In genomic region chr7:73830872-73831655, GRCh38 we compare ENCODE assay signal across 10 cellular contexts. TPM values are rescaled to one million over a fixed set of nuclear protein-coding genes. Genes with fewer than 3 reads are reported as not detected.
DNase-seq lines count a peak whose midpoint lies in the region; ATAC-seq and TF ChIP-seq lines count a peak whose summit lies in the region.
"Had no signal": no experiment of that assay in that cellular context is flagged by ENCODE, and none has a peak within 500 bp of the region (broad histone marks: within the 10 kb centered on the region; RNA-seq: fewer than 3 reads in every experiment).

TSS of gene CLDN4 (plus strand) at chr7:73830996. CDS start at chr7:73831202, 206 bp downstream.

- H3K4me1 ChIP-seq in endodermal cell (ENCODE audit: control insufficient read depth, insufficient read depth, low read length) (peaks cover 3% of the 10 kb centered on the region), psoas muscle (peaks cover 10% of the 10 kb centered on the region)

- 91 to 93% methylated on average over 30 to 44 of the region's 44 CpGs for WGBS in endodermal cell (ENCODE audit: insufficient coverage in 1 of 2, insufficient read length in 1 of 2), 2 experiments
- WGBS in psoas muscle, 3 donors, result 73 to 74% (median 73%) methylated on average over 44 of the region's 44 CpGs

- H3K27ac Mint-ChIP-seq in endodermal cell, result peak within 1 kb of the TSS; percentile 95
- H3K27ac Mint-ChIP-seq in neural crest cell (ENCODE audit: unreplicated experiment), result peak within 1 kb of the TSS; percentile 81
- H3K27ac Mint-ChIP-seq: activated CD8-positive, alpha-beta T cell treated with anti-CD3 and anti-CD28 coated beads for 36 hours; stimulated activated effector memory CD8-positive, alpha-beta T cell treated with anti-CD3 and anti-CD28 coated beads, Interleukin-12 subunit alpha, Interleukin-12 subunit beta, amount 100 ng/mL, for 72 hours had no signal

- H3K4me3 ChIP-seq in endodermal cell (ENCODE audit: low read length), result no peak within 1 kb of the TSS
- no peak within 1 kb of the TSS for H3K4me3 ChIP-seq in psoas muscle

- ATAC-seq in HG03196 (IDR thresholded peaks at IDR 0.05; ENCODE audit: unreplicated experiment) (no peak), psoas muscle (no peak), HG03520 (IDR thresholded peaks at IDR 0.05; ENCODE audit: unreplicated experiment) (no peak)
- ATAC-seq: activated CD8-positive, alpha-beta T cell treated with anti-CD3 and anti-CD28 coated beads for 36 hours; stimulated activated effector memory CD8-positive, alpha-beta T cell treated with anti-CD3 and anti-CD28 coated beads, Interleukin-12 subunit alpha, Interleukin-12 subunit beta, amount 100 ng/mL, for 72 hours had no signal

- H3K36me3 Mint-ChIP-seq in endodermal cell (ENCODE audit: low read depth) (peaks cover 8% of the 10 kb centered on the region), neural crest cell (ENCODE audit: low read depth) (no peaks in the 10 kb centered on the region)
- H3K36me3 Mint-ChIP-seq: stimulated activated effector memory CD8-positive, alpha-beta T cell treated with anti-CD3 and anti-CD28 coated beads, Interleukin-12 subunit alpha, Interleukin-12 subunit beta, amount 100 ng/mL, for 72 hours had no signal

- no peak within 1 kb of the TSS for H3K27ac ChIP-seq in endodermal cell (ENCODE audit: low read depth, low read length)
- H3K27ac ChIP-seq in psoas muscle, result no peak within 1 kb of the TSS

- H3K4me1 Mint-ChIP-seq in endodermal cell, result peaks cover 54% of the 10 kb centered on the region
- H3K4me1 Mint-ChIP-seq in neural crest cell, result peaks cover 33% of the 10 kb centered on the region

- no peaks in the 10 kb centered on the region for H3K36me3 ChIP-seq in endodermal cell (ENCODE audit: control insufficient read depth, insufficient read depth, low read length)
- no peaks in the 10 kb centered on the region for H3K36me3 ChIP-seq in psoas muscle (ENCODE audit: insufficient read depth in 1 of 2, low read depth in 1 of 2)

- intact Hi-C loops in psoas muscle (cut with DNase I), result no loop called here

- H3K9me3 ChIP-seq in endodermal cell (ENCODE audit: control insufficient read depth, low read length), result no peaks in the 10 kb centered on the region
- no peaks in the 10 kb centered on the region for H3K9me3 ChIP-seq in psoas muscle

- DNase-seq in DMS79 (lab: John Stamatoyannopoulos, UW), result peak; percentile 91
- DNase-seq in NCI-H345 treated with DMSO at 0.1 percent for 48 hours (lab: John Stamatoyannopoulos, UW; ENCODE audit: unreplicated experiment), result peak; percentile 69
- DNase-seq in endodermal cell, result peak; percentile 94
- DNase-seq in neural crest cell (ENCODE audit: low read depth, low spot score), result no peak
- no peak for DNase-seq in psoas muscle
- no peak for DNase-seq in SK-N-DZ (ENCODE audit: low spot score)
- DNase-seq: activated CD8-positive, alpha-beta T cell treated with anti-CD3 and anti-CD28 coated beads for 36 hours had no signal

- H3K27me3 ChIP-seq in endodermal cell (ENCODE audit: control insufficient read depth, insufficient read depth, low read length, poor library complexity, severe bottlenecking) (no peaks in the 10 kb centered on the region), psoas muscle (ENCODE audit: insufficient read depth in 3 of 3, low read length in 2 of 3) (peaks cover 0 to 5% (median 2%) of the 10 kb centered on the region in 3 donors)

- H3K4me3 Mint-ChIP-seq in endodermal cell, result peak within 1 kb of the TSS; percentile 39
- peak within 1 kb of the TSS; percentile 31 for H3K4me3 Mint-ChIP-seq in neural crest cell
- H3K4me3 Mint-ChIP-seq: activated CD8-positive, alpha-beta T cell treated with anti-CD3 and anti-CD28 coated beads for 36 hours; stimulated activated effector memory CD8-positive, alpha-beta T cell treated with anti-CD3 and anti-CD28 coated beads, Interleukin-12 subunit alpha, Interleukin-12 subunit beta, amount 100 ng/mL, for 72 hours had no signal

- H3K27me3 Mint-ChIP-seq in endodermal cell (ENCODE audit: insufficient read depth) (peaks cover under 1% of the 10 kb centered on the region), neural crest cell (ENCODE audit: low read depth) (peaks cover 6% of the 10 kb centered on the region)

- TF ChIP-seq CTCF in endodermal cell (conservative IDR thresholded peaks at IDR 0.05), result no peak
- TF ChIP-seq CTCF in neural crest cell (conservative IDR thresholded peaks at IDR 0.05), result no peak
- TF ChIP-seq CTCF in psoas muscle (IDR thresholded peaks at IDR 0.05), result no peak

- no peak within 1 kb of the TSS for H3K9ac ChIP-seq in endodermal cell (ENCODE audit: extremely low read depth, low read length, poor library complexity, severe bottlenecking)

- H3K9me3 Mint-ChIP-seq in endodermal cell (peaks cover 16% of the 10 kb centered on the region), neural crest cell (no peaks in the 10 kb centered on the region)
- H3K9me3 Mint-ChIP-seq: activated CD8-positive, alpha-beta T cell treated with anti-CD3 and anti-CD28 coated beads for 36 hours; stimulated activated effector memory CD8-positive, alpha-beta T cell treated with anti-CD3 and anti-CD28 coated beads, Interleukin-12 subunit alpha, Interleukin-12 subunit beta, amount 100 ng/mL, for 72 hours had no signal

RNA-seq across cellular contexts. Expression of gene CLDN4, which starts in this region (rescaled TPM):
- total RNA-seq in endodermal cell (1 to 10 TPM; 5.6 to 9.7 TPM), neural crest cell (0.34 and 0.47 TPM in 2 replicates), psoas muscle (under 1 TPM in 2 of 4 donors, not detected in 2; 0.15 to 0.16 TPM)
- 2.2 TPM for polyA plus RNA-seq in endodermal cell (2013, experiment 1 of 2)
- 1.8 TPM for polyA plus RNA-seq in endodermal cell (2013, experiment 2 of 2)
- under 1 TPM in 2 of 3 donors, not detected in 1; 0.10 to 0.16 TPM for polyA plus RNA-seq in psoas muscle
- polyA plus RNA-seq in SK-N-DZ (2014; cell fraction: cytosol; rRNA removed), result 0.08 TPM in 1 of 2 replicates, not detected in the other
- not detected in 2 replicates for polyA plus RNA-seq in SK-N-DZ (2014; cell fraction: nucleus; rRNA removed)

Comparison
In these comparisons a context has a peak if more than half of its experiments do, and no peak if none do; other contexts are left out.
1. DNase-seq: peak in DMS79 (single experiment), NCI-H345 treated with DMSO at 0.1 percent for 48 hours (single experiment) and endodermal cell (single experiment); none in neural crest cell (single experiment), psoas muscle (0 of 2) and SK-N-DZ (single experiment).